19 cellular contexts compared by ENCODE assay signal in the genomic region with DNA sequence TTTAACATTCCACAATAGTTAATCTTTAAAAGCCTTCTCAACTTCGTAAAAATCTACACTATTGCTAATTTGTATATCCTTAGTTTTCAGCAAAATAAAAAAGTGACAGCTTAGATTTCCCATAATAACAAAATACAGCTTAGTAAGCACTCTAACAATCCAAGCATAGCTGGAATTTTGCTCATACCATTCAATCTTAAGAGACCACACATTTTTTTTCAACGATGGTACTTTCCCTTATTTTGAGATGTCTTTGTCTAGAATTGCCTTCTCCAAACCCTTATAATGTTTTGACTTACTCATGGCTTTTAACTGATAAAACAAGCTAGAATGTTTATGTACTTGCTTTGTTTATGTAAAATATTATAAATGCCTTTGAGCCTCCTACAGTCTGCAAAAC.
DNase-seq lines count a peak whose midpoint lies in the region; ATAC-seq and FAIRE-seq lines count a peak whose summit lies in the region.
"Had no signal": no experiment of that assay in that cellular context is flagged by ENCODE, and none has a peak within 500 bp of the region (broad histone marks: within the 10 kb centered on the region; RNA-seq: fewer than 3 reads in every experiment).

No MANE protein-coding gene starts in this region.

- DNase-seq in ELR (ENCODE audit: low read depth) (peak; percentile 43), SK-N-MC (ENCODE audit: low read depth, low spot score) (no peak), fibroblast of peridontal ligament (ENCODE audit: extremely low read depth) (peak; percentile 78), renal cortical epithelial cell (ENCODE audit: low read depth) (peak; percentile 89), MV-4-11 (lab: John Stamatoyannopoulos, UW) (no peak), urothelium cell line (ENCODE audit: low spot score) (no peak), NCI-H2081 treated with DMSO at 0.1 percent for 48 hours (lab: John Stamatoyannopoulos, UW) (no peak)
- DNase-seq: activated gamma-delta T cell treated with Interleukin-2 at 50 U/mL for 16 hours; CD8-positive, alpha-beta T cell; effector memory CD8-positive, alpha-beta T cell; GDM1; heart left ventricle; naive thymus-derived CD8-positive, alpha-beta T cell; NCI-H1092; transverse colon had no signal

- 0 out of 2 replicates have a peak overlapping the region, but pooled peaks have one; percentile 1 for H3K4me3 ChIP-seq in SK-N-MC
- H3K4me3 ChIP-seq: heart left ventricle, transverse colon had no signal

- no peak for FAIRE-seq in urothelium cell line (lab: Jason Lieb, UNC)
- FAIRE-seq: GM19239 had no signal

- no peak for ATAC-seq in HG02938 (IDR thresholded peaks at IDR 0.05; ENCODE audit: unreplicated experiment)
- ATAC-seq: CD8-positive, alpha-beta T cell; effector memory CD8-positive, alpha-beta T cell; heart left ventricle; left lobe of liver; naive thymus-derived CD8-positive, alpha-beta T cell had no signal

- H3K27ac ChIP-seq in SK-N-MC: peak overlapping the region; percentile 80
- H3K27ac ChIP-seq: heart left ventricle, transverse colon, VCaP had no signal

- no peak overlapping the region for H3K9ac ChIP-seq in SK-N-MC (ENCODE audit: insufficient read length)

- H3K9me3 ChIP-seq in SK-N-MC (ENCODE audit: low read depth, low read length): no peaks in the 10 kb centered on the region
- H3K9me3 ChIP-seq: heart left ventricle, transverse colon had no signal

- peaks cover 18% of the 10 kb centered on the region; the same call in 1 of the 2 replicates for H3K36me3 ChIP-seq in SK-N-MC (ENCODE audit: insufficient read depth, low read length)
- H3K36me3 ChIP-seq: transverse colon had no signal

Comparison
In these comparisons a context has a peak if more than half of its experiments do, and no peak if none do; other contexts are left out.
1. DNase-seq: peak in ELR (single experiment), fibroblast of peridontal ligament (single experiment) and renal cortical epithelial cell (single experiment); none in SK-N-MC (single experiment), MV-4-11 (single experiment), urothelium cell line (single experiment) and NCI-H2081 treated with DMSO at 0.1 percent for 48 hours (single experiment).